In the genomic region with DNA sequence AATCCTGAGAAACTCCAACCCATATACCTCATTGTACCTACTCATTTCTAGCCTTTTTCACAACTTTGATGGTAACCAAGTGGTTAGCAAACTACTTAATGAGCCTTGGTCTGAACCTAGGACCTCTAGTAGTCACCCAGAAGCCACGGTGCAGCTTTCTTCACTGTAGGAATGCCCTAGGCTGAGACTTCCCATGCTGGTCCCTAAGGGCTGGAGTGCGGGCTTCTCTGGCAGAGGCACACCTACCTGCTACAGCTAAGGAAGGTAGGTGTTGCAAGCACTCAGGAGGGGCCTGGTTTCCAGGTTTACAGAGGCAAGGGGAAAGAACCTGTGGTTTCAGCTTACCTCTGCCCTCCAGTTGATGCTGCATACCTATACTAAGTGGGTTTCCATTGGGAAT, we compare ENCODE assay signal across 28 cellular contexts.
"Had no signal": no experiment of that assay in that cellular context is flagged by ENCODE, and none has a peak within 500 bp of the region (broad histone marks: within the 10 kb centered on the region; RNA-seq: fewer than 3 reads in every experiment).

No MANE protein-coding gene starts in this region.

- H3K4me3 Mint-ChIP-seq: dendritic cell treated with granulocyte-macrophage colony-stimulating factor and Interleukin-4, amounts not matched to agents 40 ng/mL and 50 ng/mL, for 4 days; naive thymus-derived CD4-positive, alpha-beta T cell; nephron; neural progenitor cell; stimulated activated naive B cell treated with anti-CD40 and anti-IgM and Interleukin-4, amounts not matched to agents 10 μg/mL and 1 μg/mL and 100 μg/mL, for 72 hours; stimulated activated naive CD8-positive, alpha-beta T cell treated with anti-CD3 and anti-CD28 coated beads, Interleukin-15, Interleukin-2, amounts not matched to agents 100 ng/mL and 50 ng/mL, for 24 hours; type B pancreatic cell had no signal

- H3K4me1 ChIP-seq: esophagus muscularis mucosa, foreskin keratinocyte, gastroesophageal sphincter, left lung, parathyroid adenoma, spleen, suprapubic skin, thyroid gland had no signal

- H3K36me3 ChIP-seq: neural progenitor cell had no signal

- H3K4me1 Mint-ChIP-seq: nephron had no signal

- FAIRE-seq: colon, endothelial cell of umbilical vein, islet of Langerhans had no signal

- H3K27me3 ChIP-seq: esophagus muscularis mucosa, foreskin keratinocyte, gastroesophageal sphincter, heart left ventricle, hepatocyte, left lung, neural progenitor cell, spleen, suprapubic skin, thyroid gland had no signal

- H3K9me3 Mint-ChIP-seq: dendritic cell treated with granulocyte-macrophage colony-stimulating factor and Interleukin-4, amounts not matched to agents 40 ng/mL and 50 ng/mL, for 4 days; naive thymus-derived CD4-positive, alpha-beta T cell; nephron; neural progenitor cell; stimulated activated naive B cell treated with anti-CD40 and anti-IgM and Interleukin-4, amounts not matched to agents 10 μg/mL and 1 μg/mL and 100 μg/mL, for 72 hours; stimulated activated naive CD8-positive, alpha-beta T cell treated with anti-CD3 and anti-CD28 coated beads, Interleukin-15, Interleukin-2, amounts not matched to agents 100 ng/mL and 50 ng/mL, for 24 hours; type B pancreatic cell had no signal

- H3K27ac Mint-ChIP-seq: dendritic cell treated with granulocyte-macrophage colony-stimulating factor and Interleukin-4, amounts not matched to agents 40 ng/mL and 50 ng/mL, for 4 days; naive thymus-derived CD4-positive, alpha-beta T cell; nephron; neural progenitor cell; progenitor cell of endocrine pancreas; stimulated activated naive B cell treated with anti-CD40 and anti-IgM and Interleukin-4, amounts not matched to agents 10 μg/mL and 1 μg/mL and 100 μg/mL, for 72 hours; stimulated activated naive CD8-positive, alpha-beta T cell treated with anti-CD3 and anti-CD28 coated beads, Interleukin-15, Interleukin-2, amounts not matched to agents 100 ng/mL and 50 ng/mL, for 24 hours; type B pancreatic cell had no signal

- H3K27me3 Mint-ChIP-seq: dendritic cell treated with granulocyte-macrophage colony-stimulating factor and Interleukin-4, amounts not matched to agents 40 ng/mL and 50 ng/mL, for 4 days; naive thymus-derived CD4-positive, alpha-beta T cell; progenitor cell of endocrine pancreas; stimulated activated naive B cell treated with anti-CD40 and anti-IgM and Interleukin-4, amounts not matched to agents 10 μg/mL and 1 μg/mL and 100 μg/mL, for 72 hours; stimulated activated naive CD8-positive, alpha-beta T cell treated with anti-CD3 and anti-CD28 coated beads, Interleukin-15, Interleukin-2, amounts not matched to agents 100 ng/mL and 50 ng/mL, for 24 hours; type B pancreatic cell had no signal

- H3K9me3 ChIP-seq: esophagus muscularis mucosa, gastroesophageal sphincter, heart left ventricle, left lung, spleen, suprapubic skin, thyroid gland had no signal

- DNase-seq: cerebellar nuclear complex; effector CD8-positive, alpha-beta T cell; foreskin keratinocyte; heart left ventricle; left cardiac atrium; left lung; mesenchymal stem cell; midbrain; naive thymus-derived CD4-positive, alpha-beta T cell; spleen; stimulated activated CD4-positive, alpha-beta T cell treated with anti-CD3 and anti-CD28 coated beads, Interleukin-4, amount 100 ng/mL, for 4 hours; stimulated activated naive B cell treated with anti-CD40 and anti-IgM and Interleukin-4, amounts not matched to agents 10 μg/mL and 1 μg/mL and 100 μg/mL, for 72 hours; thyroid gland had no signal

- H3K4me3 ChIP-seq: esophagus muscularis mucosa, gastroesophageal sphincter, heart left ventricle, hepatocyte, left lung, neural progenitor cell, spleen, suprapubic skin, thyroid gland had no signal

- H3K9ac ChIP-seq: neural progenitor cell, parathyroid adenoma had no signal

- ATAC-seq: foreskin keratinocyte; gastroesophageal sphincter; left lung; naive thymus-derived CD4-positive, alpha-beta T cell; sciatic nerve; stimulated activated naive B cell treated with anti-CD40 and anti-IgM and Interleukin-4, amounts not matched to agents 10 μg/mL and 1 μg/mL and 100 μg/mL, for 72 hours had no signal

- H3K27ac ChIP-seq: esophagus muscularis mucosa, foreskin keratinocyte, gastroesophageal sphincter, heart left ventricle, hepatocyte, left lung, neural progenitor cell, parathyroid adenoma, spleen, suprapubic skin, thyroid gland had no signal
